Comparison of ENCODE assay signal across 29 cellular contexts in genomic region chr3:127920738-127921137, GRCh38. TPM values are rescaled to one million over a fixed set of nuclear protein-coding genes. Genes with fewer than 3 reads are reported as not detected.
"Had no signal": no experiment of that assay in that cellular context is flagged by ENCODE, and none has a peak within 500 bp of the region (broad histone marks: within the 10 kb centered on the region; RNA-seq: fewer than 3 reads in every experiment).

No MANE protein-coding gene starts in this region.

- H3K4me3 ChIP-seq: colonic mucosa, esophagus squamous epithelium, heart right ventricle, left lung, lower lobe of right lung had no signal

- H3K36me3 ChIP-seq: colonic mucosa, esophagus squamous epithelium, heart right ventricle, left lung, lower lobe of right lung had no signal

- FAIRE-seq: endometrium, islet of Langerhans, keratinocyte had no signal

- H3K27ac ChIP-seq: colonic mucosa, epithelial cell of prostate, esophagus squamous epithelium, heart right ventricle, left lung, lower lobe of right lung had no signal

- ATAC-seq: effector memory CD8-positive, alpha-beta T cell; esophagus mucosa; heart right ventricle; left cardiac atrium; left lung; left ventricle myocardium superior; lower lobe of right lung; naive thymus-derived CD4-positive, alpha-beta T cell had no signal

- H3K27me3 ChIP-seq: colonic mucosa had no signal

- H3K4me1 ChIP-seq: colonic mucosa, lower lobe of right lung had no signal

- DNase-seq: colonic mucosa; cortex of kidney; effector CD8-positive, alpha-beta T cell; effector memory CD8-positive, alpha-beta T cell; endodermal cell; erythroblast; esophagus squamous epithelium; foreskin fibroblast; foreskin melanocyte; glutamatergic neuron; head of caudate nucleus; heart right ventricle; hippocampal formation; left cardiac atrium; left lung; left ventricle myocardium superior; lower lobe of right lung; mesenchymal stem cell; naive thymus-derived CD4-positive, alpha-beta T cell had no signal

- H3K9me3 ChIP-seq: colonic mucosa, esophagus squamous epithelium, heart right ventricle, left lung, lower lobe of right lung had no signal

RNA-seq across cellular contexts. Expression of gene KBTBD12, which starts 5.7 kb away (rescaled TPM):
- total RNA-seq: chondrocyte; dermis microvascular lymphatic vessel endothelial cell; esophagus mucosa; glomerular endothelial cell; lung microvascular endothelial cell; mesothelial cell of epicardium; naive thymus-derived CD4-positive, alpha-beta T cell had no signal
- polyA plus RNA-seq: keratinocyte; naive thymus-derived CD4-positive, alpha-beta T cell had no signal
